ENCODE assay signal across 15 cellular contexts in the genomic region with DNA sequence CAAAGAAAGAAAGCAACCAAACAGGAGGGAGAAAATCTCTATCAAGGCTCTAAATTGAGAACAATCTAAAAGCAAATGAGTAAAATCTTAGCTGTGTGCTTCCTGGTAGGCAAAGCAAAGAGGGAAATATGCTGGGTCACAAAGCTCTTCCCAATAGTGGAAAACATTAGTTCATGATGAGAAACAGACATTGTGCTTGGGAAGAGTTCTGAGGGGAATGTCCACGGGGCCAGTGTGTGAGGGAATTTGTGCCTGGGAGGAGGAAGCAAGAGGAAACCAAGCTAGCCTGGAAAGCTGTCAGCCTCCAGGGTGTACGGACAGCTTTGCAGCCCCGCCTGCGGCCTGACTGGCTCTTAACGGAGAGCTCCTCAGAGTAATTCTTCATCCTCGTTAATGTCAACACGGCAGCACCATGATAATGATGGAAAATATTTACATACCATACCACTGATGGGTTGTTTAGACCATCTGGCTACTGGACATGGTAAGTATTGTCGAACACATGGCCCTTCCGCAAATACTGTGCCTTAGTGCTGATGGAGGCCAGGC. TPM values are rescaled to one million over a fixed set of nuclear protein-coding genes. Genes with fewer than 3 reads are reported as not detected.
DNase-seq lines count a peak whose midpoint lies in the region; ATAC-seq, FAIRE-seq and TF ChIP-seq lines count a peak whose summit lies in the region.
"Had no signal": no experiment of that assay in that cellular context is flagged by ENCODE, and none has a peak within 500 bp of the region (broad histone marks: within the 10 kb centered on the region; RNA-seq: fewer than 3 reads in every experiment).

No MANE protein-coding gene starts in this region.

- H3K4me3 Mint-ChIP-seq in activated CD8-positive, alpha-beta T cell treated with anti-CD3 and anti-CD28 coated beads for 36 hours, result no peak overlapping the region
- H3K4me3 Mint-ChIP-seq in activated CD8-positive, alpha-beta T cell treated with anti-CD3 and anti-CD28 coated beads, Interleukin-2, amount 10 ng/mL, durations not matched to agents 7 days and 5 days, result no peak overlapping the region
- no peak overlapping the region for H3K4me3 Mint-ChIP-seq in glutamatergic neuron (ENCODE audit: unreplicated experiment)
- H3K4me3 Mint-ChIP-seq: effector memory CD8-positive, alpha-beta T cell had no signal

- 90% methylated on average over 9 of the region's 9 CpGs for WGBS in right cardiac atrium

- H3K27ac Mint-ChIP-seq in activated CD8-positive, alpha-beta T cell treated with anti-CD3 and anti-CD28 coated beads for 36 hours, result peak overlapping the region; percentile 32
- no peak overlapping the region for H3K27ac Mint-ChIP-seq in activated CD8-positive, alpha-beta T cell treated with anti-CD3 and anti-CD28 coated beads, Interleukin-2, amount 10 ng/mL, durations not matched to agents 7 days and 5 days
- H3K27ac Mint-ChIP-seq in glutamatergic neuron (ENCODE audit: unreplicated experiment), result peak overlapping the region; percentile 75
- H3K27ac Mint-ChIP-seq: effector memory CD8-positive, alpha-beta T cell had no signal

- H3K4me1 Mint-ChIP-seq in activated CD8-positive, alpha-beta T cell treated with anti-CD3 and anti-CD28 coated beads for 36 hours (ENCODE audit: low read depth), result peaks cover 75% of the 10 kb centered on the region
- peaks cover 57% of the 10 kb centered on the region for H3K4me1 Mint-ChIP-seq in activated CD8-positive, alpha-beta T cell treated with anti-CD3 and anti-CD28 coated beads, Interleukin-2, amount 10 ng/mL, durations not matched to agents 7 days and 5 days (ENCODE audit: low read depth)
- peaks cover 14% of the 10 kb centered on the region for H3K4me1 Mint-ChIP-seq in glutamatergic neuron (ENCODE audit: low read depth, unreplicated experiment)

- DNase-seq in activated CD8-positive, alpha-beta T cell treated with anti-CD3 and anti-CD28 coated beads for 36 hours, result no peak
- no peak for DNase-seq in activated CD8-positive, alpha-beta T cell treated with anti-CD3 and anti-CD28 coated beads, Interleukin-2, amount 10 ng/mL, durations not matched to agents 7 days and 5 days
- peak; percentile 68 for DNase-seq in NCI-H748 treated with DMSO at 0.1 percent for 48 hours (lab: John Stamatoyannopoulos, UW)
- no peak for DNase-seq in glutamatergic neuron
- DNase-seq in urothelium cell line (ENCODE audit: low spot score), result no peak
- no peak for DNase-seq in left cardiac atrium
- DNase-seq in right cardiac atrium, result no peak
- DNase-seq in hepatic stellate cell (ENCODE audit: low spot score), result no peak
- DNase-seq: activated CD4-positive, CD25-positive, alpha-beta regulatory T cell; effector memory CD8-positive, alpha-beta T cell; EL; MM.1S; nucleus accumbens; stimulated activated CD4-positive, alpha-beta T cell treated with anti-CD3 and anti-CD28 coated beads, Interleukin-12 subunit alpha, Interleukin-12 subunit beta, amount 100 ng/mL, for 4 hours had no signal

- CTCF ChIA-PET in activated CD8-positive, alpha-beta T cell treated with anti-CD3 and anti-CD28 coated beads for 36 hours (lab: Charles Lee), result interaction anchor here (0.6 to 1.2 kb wide), 5 partner anchors 11 to 171 kb away, joined by 3 to 4 read pairs (median 4); no protein-coding TSS in a partner anchor
- CTCF ChIA-PET in activated CD8-positive, alpha-beta T cell treated with anti-CD3 and anti-CD28 coated beads, Interleukin-2, amount 10 ng/mL, durations not matched to agents 7 days and 5 days (lab: Charles Lee), result interaction anchor here (1.2 to 3.0 kb wide), 4 partner anchors 11 to 120 kb away, joined by 3 to 32 read pairs (median 8); no protein-coding TSS in a partner anchor

- H3K4me3 ChIP-seq in right cardiac atrium (ENCODE audit: low read length), result no peak overlapping the region

- no peak for TF ChIP-seq CTCF in activated CD8-positive, alpha-beta T cell treated with anti-CD3 and anti-CD28 coated beads for 36 hours (IDR thresholded peaks at IDR 0.05)
- no peak for TF ChIP-seq CTCF in glutamatergic neuron (IDR thresholded peaks at IDR 0.05; ENCODE audit: partially characterized antibody, unreplicated experiment)

- no peaks in the 10 kb centered on the region for H3K27me3 Mint-ChIP-seq in activated CD8-positive, alpha-beta T cell treated with anti-CD3 and anti-CD28 coated beads for 36 hours
- no peaks in the 10 kb centered on the region for H3K27me3 Mint-ChIP-seq in activated CD8-positive, alpha-beta T cell treated with anti-CD3 and anti-CD28 coated beads, Interleukin-2, amount 10 ng/mL, durations not matched to agents 7 days and 5 days (ENCODE audit: low read depth)
- no peaks in the 10 kb centered on the region for H3K27me3 Mint-ChIP-seq in glutamatergic neuron (ENCODE audit: unreplicated experiment)
- H3K27me3 Mint-ChIP-seq: effector memory CD8-positive, alpha-beta T cell had no signal

- intact Hi-C loops in activated CD8-positive, alpha-beta T cell treated with anti-CD3 and anti-CD28 coated beads for 36 hours (cut with micrococcal nuclease), result no loop called here
- intact Hi-C loops in left cardiac atrium (cut with DNase I), result no loop called here
- intact Hi-C loops in right cardiac atrium (cut with DNase I), result no loop called here

- no peaks in the 10 kb centered on the region for H3K9me3 Mint-ChIP-seq in activated CD8-positive, alpha-beta T cell treated with anti-CD3 and anti-CD28 coated beads for 36 hours
- H3K9me3 Mint-ChIP-seq in activated CD8-positive, alpha-beta T cell treated with anti-CD3 and anti-CD28 coated beads, Interleukin-2, amount 10 ng/mL, durations not matched to agents 7 days and 5 days (ENCODE audit: insufficient read depth), result no peaks in the 10 kb centered on the region
- H3K9me3 Mint-ChIP-seq in glutamatergic neuron (ENCODE audit: unreplicated experiment), result peaks cover 3% of the 10 kb centered on the region
- H3K9me3 Mint-ChIP-seq: effector memory CD8-positive, alpha-beta T cell had no signal

- no peaks in the 10 kb centered on the region for H3K36me3 Mint-ChIP-seq in activated CD8-positive, alpha-beta T cell treated with anti-CD3 and anti-CD28 coated beads for 36 hours (ENCODE audit: low read depth)
- H3K36me3 Mint-ChIP-seq in activated CD8-positive, alpha-beta T cell treated with anti-CD3 and anti-CD28 coated beads, Interleukin-2, amount 10 ng/mL, durations not matched to agents 7 days and 5 days (ENCODE audit: low read depth), result peaks cover 4% of the 10 kb centered on the region
- H3K36me3 Mint-ChIP-seq in glutamatergic neuron (ENCODE audit: unreplicated experiment), result no peaks in the 10 kb centered on the region

- peaks cover 20% of the 10 kb centered on the region for H3K4me1 ChIP-seq in right cardiac atrium (ENCODE audit: control insufficient read depth, insufficient read depth, low read length)

- H3K27me3 ChIP-seq in right cardiac atrium (ENCODE audit: control insufficient read depth, insufficient read depth), result no peaks in the 10 kb centered on the region

- FAIRE-seq in urothelium cell line (lab: Jason Lieb, UNC), result peak; percentile 74

- no peak for ATAC-seq in activated CD8-positive, alpha-beta T cell treated with anti-CD3 and anti-CD28 coated beads for 36 hours
- ATAC-seq in activated CD8-positive, alpha-beta T cell treated with anti-CD3 and anti-CD28 coated beads, Interleukin-2, amount 10 ng/mL, durations not matched to agents 7 days and 5 days, result no peak
- ATAC-seq in left cardiac atrium (no peak), right cardiac atrium (no peak)
- ATAC-seq: effector memory CD8-positive, alpha-beta T cell; left lobe of liver had no signal

- H3K27ac ChIP-seq in right cardiac atrium (ENCODE audit: low read length), result no peak overlapping the region

- POLR2A ChIA-PET in activated CD8-positive, alpha-beta T cell treated with anti-CD3 and anti-CD28 coated beads for 36 hours (lab: Charles Lee), result interaction anchor here (1.0 to 3.4 kb wide), 3 partner anchors 9 to 42 kb away, joined by 3 to 14 read pairs (median 5); no protein-coding TSS in a partner anchor
- POLR2A ChIA-PET in activated CD8-positive, alpha-beta T cell treated with anti-CD3 and anti-CD28 coated beads, Interleukin-2, amount 10 ng/mL, durations not matched to agents 7 days and 5 days (lab: Charles Lee), result interaction anchor here (0.6 to 6.0 kb wide), 5 partner anchors 11 to 114 kb away, joined by 3 to 40 read pairs (median 4); a partner anchor contains a TSS

- H3K9me3 ChIP-seq in right cardiac atrium (ENCODE audit: control insufficient read depth, low read length), result no peaks in the 10 kb centered on the region

RNA-seq across cellular contexts. Expression of a gene that starts 32.4 kb away (rescaled TPM):
- 10 to 100 TPM; 15.3 to 17.9 TPM for total RNA-seq in activated CD8-positive, alpha-beta T cell treated with anti-CD3 and anti-CD28 coated beads for 36 hours
- 10 to 100 TPM; 17.7 to 18.3 TPM for total RNA-seq in activated CD8-positive, alpha-beta T cell treated with anti-CD3 and anti-CD28 coated beads, Interleukin-2, amount 10 ng/mL, durations not matched to agents 7 days and 5 days
- total RNA-seq in glutamatergic neuron (ENCODE audit: unreplicated experiment) (19.6 TPM), left cardiac atrium (10 to 100 TPM; 13.1 to 22.2 TPM), right cardiac atrium (10 to 100 TPM; 19.4 to 26.8 (median 20.9) TPM)
- polyA plus RNA-seq in right cardiac atrium, result 10.8 TPM
